In genomic region chr2:123961576-123961975, GRCh38 we compare ENCODE assay signal across 20 cellular contexts.
A peak's percentile ranks its signal among the peaks of the same experiment; 100 is the strongest.
DNase-seq lines count a peak whose midpoint lies in the region; FAIRE-seq and TF ChIP-seq lines count a peak whose summit lies in the region.
"Had no signal": no experiment of that assay in that cellular context is flagged by ENCODE, and none has a peak within 500 bp of the region (broad histone marks: within the 10 kb centered on the region; RNA-seq: fewer than 3 reads in every experiment).

No MANE protein-coding gene starts in this region.

- no peak overlapping the region for H3K4me3 ChIP-seq in astrocyte (ENCODE audit: insufficient read depth, low read depth, low read length)
- no peak overlapping the region for H3K4me3 ChIP-seq in mesodermal cell (ENCODE audit: extremely low read depth, insufficient read depth, low read length, poor library complexity, severe bottlenecking)
- no peak overlapping the region for H3K4me3 ChIP-seq in effector memory CD4-positive, alpha-beta T cell (ENCODE audit: insufficient read depth, low read depth, low read length, poor library complexity, severe bottlenecking)
- no peak overlapping the region for H3K4me3 ChIP-seq in kidney (ENCODE audit: low read length in 2 of 2)
- H3K4me3 ChIP-seq: A549, BLaER1 had no signal

- H3K9me3 Mint-ChIP-seq in astrocyte (ENCODE audit: unreplicated experiment), result peaks cover 5% of the 10 kb centered on the region

- H2AFZ ChIP-seq in astrocyte (ENCODE audit: low read depth, low read length), result no peak overlapping the region

- H3K9ac ChIP-seq in astrocyte (ENCODE audit: low read length), result no peak overlapping the region
- no peak overlapping the region for H3K9ac ChIP-seq in kidney (ENCODE audit: low read length in 2 of 2)
- H3K9ac ChIP-seq: BLaER1 had no signal

- peak overlapping the region; percentile 94 for H3K27ac Mint-ChIP-seq in astrocyte (ENCODE audit: unreplicated experiment)
- H3K27ac Mint-ChIP-seq: CD14-positive monocyte; CD4-positive, alpha-beta memory T cell; IgD-negative memory B cell had no signal

- no peaks in the 10 kb centered on the region for H3K36me3 Mint-ChIP-seq in astrocyte (ENCODE audit: low read depth, unreplicated experiment)
- H3K36me3 Mint-ChIP-seq: CD14-positive monocyte; CD4-positive, alpha-beta memory T cell; IgD-negative memory B cell had no signal

- no peaks in the 10 kb centered on the region for H3K79me2 ChIP-seq in astrocyte (ENCODE audit: insufficient read depth, low read length)

- H3K4me3 Mint-ChIP-seq in astrocyte (ENCODE audit: unreplicated experiment), result no peak overlapping the region
- H3K4me3 Mint-ChIP-seq: CD14-positive monocyte; CD4-positive, alpha-beta memory T cell; IgD-negative memory B cell had no signal

- H3K4me2 ChIP-seq in astrocyte (ENCODE audit: low read length), result no peak overlapping the region
- H3K4me2 ChIP-seq: A549, BLaER1 had no signal

- H3K36me3 ChIP-seq in astrocyte (ENCODE audit: insufficient read depth, low read length) (no peaks in the 10 kb centered on the region), mesodermal cell (ENCODE audit: control insufficient read depth, insufficient read depth, low read length) (no peaks in the 10 kb centered on the region), kidney (ENCODE audit: control insufficient read depth in 1 of 2, insufficient read depth in 2 of 2, low read length in 2 of 2) (no peaks in the 10 kb centered on the region)
- no peaks in the 10 kb centered on the region for H3K36me3 ChIP-seq in effector memory CD4-positive, alpha-beta T cell (ENCODE audit: control insufficient read depth, insufficient read depth, low read length)
- H3K36me3 ChIP-seq: BLaER1 had no signal

- DNase-seq in DMS53 (lab: John Stamatoyannopoulos, UW) (peak; percentile 9), DMS53 treated with DMSO at 0.1 percent for 48 hours (lab: John Stamatoyannopoulos, UW; ENCODE audit: unreplicated experiment) (no peak), astrocyte (ENCODE audit: low read depth) (no peak), foreskin melanocyte (peak; percentile 66), putamen (ENCODE audit: low spot score) (no peak), kidney (no peak)
- DNase-seq in effector memory CD4-positive, alpha-beta T cell, result no peak
- DNase-seq: Calu3; CD4-positive, alpha-beta memory T cell; GDM1; GOT3; HCEC 1CT; KBM-7 had no signal

- H3K9me3 ChIP-seq in astrocyte (ENCODE audit: insufficient read depth, low read depth, low read length) (peaks cover 9% of the 10 kb centered on the region), mesodermal cell (ENCODE audit: control insufficient read depth, low read length) (peaks cover 4% of the 10 kb centered on the region), kidney (ENCODE audit: control insufficient read depth in 1 of 2, low read length in 2 of 2) (peaks cover 0 to 2% of the 10 kb centered on the region in 2 donors)
- H3K9me3 ChIP-seq in effector memory CD4-positive, alpha-beta T cell (ENCODE audit: control insufficient read depth, low read length), result no peaks in the 10 kb centered on the region

- H3K4me1 ChIP-seq in astrocyte (ENCODE audit: insufficient read depth, low read length) (no peaks in the 10 kb centered on the region), mesodermal cell (ENCODE audit: control insufficient read depth, insufficient read depth, low read length, poor library complexity, severe bottlenecking) (peaks cover 5% of the 10 kb centered on the region), kidney (ENCODE audit: control insufficient read depth in 1 of 2, insufficient read depth in 1 of 2, low read depth in 1 of 2, low read length in 2 of 2) (no peaks in the 10 kb centered on the region)
- no peaks in the 10 kb centered on the region for H3K4me1 ChIP-seq in effector memory CD4-positive, alpha-beta T cell (ENCODE audit: control insufficient read depth, insufficient read depth, low read length, poor library complexity, severe bottlenecking)
- H3K4me1 ChIP-seq: A549, BLaER1 had no signal

- FAIRE-seq in astrocyte (lab: Jason Lieb, UNC), result no peak
- FAIRE-seq in kidney (lab: Jason Lieb, UNC), result no peak
- FAIRE-seq: A549, HepG2 had no signal

- H3K4me1 Mint-ChIP-seq in astrocyte (ENCODE audit: low read depth, unreplicated experiment), result peaks cover 22% of the 10 kb centered on the region
- H3K4me1 Mint-ChIP-seq: CD14-positive monocyte; CD4-positive, alpha-beta memory T cell; IgD-negative memory B cell had no signal

- intact Hi-C loops in kidney (cut with DNase I), result no loop called here

- H4K20me1 ChIP-seq in astrocyte (ENCODE audit: insufficient read depth, low read length), result no peaks in the 10 kb centered on the region
- H4K20me1 ChIP-seq: BLaER1 had no signal

- no peak overlapping the region for H3K27ac ChIP-seq in astrocyte (ENCODE audit: low read depth, low read length)
- H3K27ac ChIP-seq in mesodermal cell (ENCODE audit: low read depth, low read length, severe bottlenecking), result peak overlapping the region; percentile 76
- no peak overlapping the region for H3K27ac ChIP-seq in effector memory CD4-positive, alpha-beta T cell (ENCODE audit: insufficient read depth, low read length, poor library complexity, severe bottlenecking)
- no peak overlapping the region for H3K27ac ChIP-seq in kidney (ENCODE audit: low read depth in 2 of 2, low read length in 2 of 2)
- H3K27ac ChIP-seq: 22Rv1, A549, BLaER1 had no signal

- H3K27me3 Mint-ChIP-seq in astrocyte (ENCODE audit: low read depth, unreplicated experiment), result no peaks in the 10 kb centered on the region
- H3K27me3 Mint-ChIP-seq: CD4-positive, alpha-beta memory T cell; IgD-negative memory B cell had no signal

- TF ChIP-seq CTCF in astrocyte (IDR thresholded peaks at IDR 0.05; ENCODE audit: insufficient read depth, low read depth, low read length), result no peak
- no peak for TF ChIP-seq CTCF in kidney (IDR thresholded peaks at IDR 0.05; ENCODE audit: borderline replicate concordance, extremely low read depth, insufficient read depth)

- H3K27me3 ChIP-seq in astrocyte (ENCODE audit: insufficient read depth, low read length), result no peaks in the 10 kb centered on the region
- no peaks in the 10 kb centered on the region for H3K27me3 ChIP-seq in effector memory CD4-positive, alpha-beta T cell (replicated peaks; ENCODE audit: control insufficient read depth, insufficient read depth, low read length, poor library complexity, severe bottlenecking)
- H3K27me3 ChIP-seq: BLaER1 had no signal

Comparison
In these comparisons a context has a peak if more than half of its experiments do, and no peak if none do; other contexts are left out.
1. DNase-seq: peak in DMS53 (single experiment) and foreskin melanocyte (single experiment); none in DMS53 treated with DMSO at 0.1 percent for 48 hours (single experiment), astrocyte (single experiment), effector memory CD4-positive, alpha-beta T cell (0 of 3), putamen (single experiment) and kidney (single experiment).